22 cellular contexts compared by ENCODE assay signal in genomic region chr7:157117796-157118195, GRCh38. TPM values are rescaled to one million over a fixed set of nuclear protein-coding genes. Genes with fewer than 3 reads are reported as not detected.
DNase-seq lines count a peak whose midpoint lies in the region; ATAC-seq, FAIRE-seq and TF ChIP-seq lines count a peak whose summit lies in the region.
"Had no signal": no experiment of that assay in that cellular context is flagged by ENCODE, and none has a peak within 500 bp of the region (broad histone marks: within the 10 kb centered on the region; RNA-seq: fewer than 3 reads in every experiment).

No MANE protein-coding gene starts in this region.

- TF ChIP-seq POLR2A in K562 (conservative IDR thresholded peaks at IDR 0.05) (no peak), sigmoid colon (IDR thresholded peaks at IDR 0.05) (no peak)

- 16% methylated on average over 2 of the region's 2 CpGs for WGBS in K562 (ENCODE audit: insufficient coverage, low coverage, missing lambda C conversion rate)
- 92 to 95% methylated on average over 2 of the region's 2 CpGs for WGBS in sigmoid colon, 2 donors

- BruUV-seq in K562 (replicated peaks; lab: Mats Ljungman, UMichigan), result no TSS peak

- H3K79me2 ChIP-seq in K562 (ENCODE audit: control insufficient read depth, insufficient read depth, low read length), result no peaks in the 10 kb centered on the region

- H3K4me2 ChIP-seq in K562 (ENCODE audit: insufficient read depth, low read length), result no peak overlapping the region
- H3K4me2 ChIP-seq: BLaER1 had no signal

- H3K4me3 Mint-ChIP-seq in T-helper 17 cell, result no peak overlapping the region
- H3K4me3 Mint-ChIP-seq: B cell; CD4-positive, CD25-positive, alpha-beta regulatory T cell; CD8-positive, alpha-beta T cell; HFFc6 had no signal

- H3K9ac ChIP-seq in K562 (ENCODE audit: insufficient read depth in 1 of 2, low read depth in 2 of 2, low read length in 2 of 2), result no peak overlapping the region
- H3K9ac ChIP-seq: BLaER1 had no signal

- no peak for FAIRE-seq in K562 (lab: Jason Lieb, UNC)
- FAIRE-seq: G401.6, GM12892, H54 had no signal

- peaks cover 17% of the 10 kb centered on the region for H3K27me3 Mint-ChIP-seq in T-helper 17 cell

- intact Hi-C loops in K562 (cut with micrococcal nuclease), result no loop called here
- intact Hi-C loops in sigmoid colon (cut with DNase I), result no loop called here

- H3K9me3 ChIP-seq in K562 (replicated peaks; ENCODE audit: control insufficient read depth, insufficient read depth, low read depth, low read length), result peaks cover 6% of the 10 kb centered on the region; the same call in 1 of the 2 replicates
- no peaks in the 10 kb centered on the region for H3K9me3 ChIP-seq in sigmoid colon
- H3K9me3 ChIP-seq in T-helper 17 cell (ENCODE audit: control insufficient read depth, low read length, poor library complexity, severe bottlenecking), result no peaks in the 10 kb centered on the region

- DNase-seq in NAMALWA (ENCODE audit: low spot score) (peak; percentile 67), K562 (ENCODE audit: extremely low read depth in 1 of 4, low spot score in 3 of 4) (peak in 3 of 4 experiments; percentile 51 to 70 (median 64)), sigmoid colon (peak; percentile 7), T-helper 17 cell (no peak), NCI-H510A (lab: John Stamatoyannopoulos, UW) (no peak)
- DNase-seq: CD4-positive, CD25-positive, alpha-beta regulatory T cell; CD8-positive, alpha-beta T cell; DMS153; DND-41; GOT3; HFFc6 had no signal

- H3K36me3 Mint-ChIP-seq in T-helper 17 cell (ENCODE audit: low read depth), result peaks cover 2% of the 10 kb centered on the region
- H3K36me3 Mint-ChIP-seq: CD8-positive, alpha-beta T cell had no signal

- POLR2A ChIA-PET in K562 (lab: Yijun Ruan, JAX), result interaction anchor here (0.7 to 1.5 kb wide), 4 partner anchors 14 to 396 kb away, joined by 3 to 5 read pairs (median 3); no protein-coding TSS in a partner anchor

- CTCF ChIA-PET in K562 (lab: Yijun Ruan, JAX; ENCODE audit: low intra/inter-chr PET ratio), result no interaction called here

- no peak overlapping the region for H3K27ac Mint-ChIP-seq in T-helper 17 cell
- H3K27ac Mint-ChIP-seq: B cell; CD4-positive, CD25-positive, alpha-beta regulatory T cell; CD8-positive, alpha-beta T cell; HFFc6 had no signal

- in situ Hi-C loops in K562 (cut with MboI), result no loop called here

- TF ChIP-seq EP300 in Ishikawa (IDR thresholded peaks at IDR 0.05; ENCODE audit: borderline replicate concordance) (no peak), K562 (IDR thresholded peaks at IDR 0.05; ENCODE audit: low read length) (no peak), sigmoid colon (IDR thresholded peaks at IDR 0.05) (no peak)

- H3K9me1 ChIP-seq in K562 (ENCODE audit: control insufficient read depth, insufficient read depth, low read length), result no peaks in the 10 kb centered on the region

- no peak overlapping the region for H3K27ac ChIP-seq in K562 (ENCODE audit: extremely low read depth, low read depth, low read length)
- no peak overlapping the region for H3K27ac ChIP-seq in sigmoid colon
- H3K27ac ChIP-seq: BLaER1, C4-2B had no signal

- peak; percentile 43; the same call in 1 of the 3 replicates for ATAC-seq in K562
- ATAC-seq in HG02870 (IDR thresholded peaks at IDR 0.05; ENCODE audit: unreplicated experiment), result no peak
- ATAC-seq in HG03097 (IDR thresholded peaks at IDR 0.05; ENCODE audit: low FRiP score, unreplicated experiment), result no peak
- no peak for ATAC-seq in T-helper 17 cell
- ATAC-seq: CD8-positive, alpha-beta T cell had no signal

- TF ChIP-seq CTCF in K562 (IDR thresholded peaks at IDR 0.05 in 2 of 3, conservative IDR thresholded peaks at IDR 0.05 in 1 of 3; ENCODE audit: insufficient read depth in 2 of 3, low read depth in 1 of 3, low read length in 3 of 3) (no peak), sigmoid colon (IDR thresholded peaks at IDR 0.05) (no peak)

- H3K27me3 ChIP-seq in K562 (ENCODE audit: control insufficient read depth in 2 of 2, insufficient read depth in 2 of 2, low read length in 2 of 2) (peaks cover 5 to 33% of the 10 kb centered on the region in 2 experiments; a peak in 3 of 5 replicates), sigmoid colon (peaks cover 0 to 6% (median 0%) of the 10 kb centered on the region in 3 donors)
- H3K27me3 ChIP-seq: BLaER1 had no signal

- H3K36me3 ChIP-seq in K562 (ENCODE audit: control insufficient read depth, insufficient read depth, low read length) (no peaks in the 10 kb centered on the region), sigmoid colon (no peaks in the 10 kb centered on the region)
- H3K36me3 ChIP-seq: BLaER1, HAP-1 had no signal

- H3K4me3 ChIP-seq in K562 (no peak overlapping the region), sigmoid colon (no peak overlapping the region)
- H3K4me3 ChIP-seq: BLaER1, HAP-1 had no signal

- H3K4me1 ChIP-seq in K562 (replicated peaks in 1 of 2; ENCODE audit: control insufficient read depth in 2 of 2, insufficient read depth in 2 of 2, low read length in 2 of 2) (peaks cover 0 to 5% of the 10 kb centered on the region in 2 experiments; a peak in 1 of 5 replicates), sigmoid colon (no peaks in the 10 kb centered on the region)
- H3K4me1 ChIP-seq: BLaER1, Caco-2, HAP-1 had no signal

- no peak for TF ChIP-seq RAD21 in Ishikawa (IDR thresholded peaks at IDR 0.05; ENCODE audit: low read depth)
- no peak for TF ChIP-seq RAD21 in K562 (CRISPR knock-in tag; conservative IDR thresholded peaks at IDR 0.05 in 1 of 2, IDR thresholded peaks at IDR 0.05 in 1 of 2)

- H4K20me1 ChIP-seq in K562 (replicated peaks; ENCODE audit: control insufficient read depth, insufficient read depth, low read length), result no peaks in the 10 kb centered on the region
- H4K20me1 ChIP-seq: BLaER1 had no signal

- no peak overlapping the region for H2AFZ ChIP-seq in K562 (ENCODE audit: low read depth, low read length)

- H3K4me1 Mint-ChIP-seq in T-helper 17 cell, result peaks cover 2% of the 10 kb centered on the region
- H3K4me1 Mint-ChIP-seq: B cell; CD4-positive, CD25-positive, alpha-beta regulatory T cell had no signal

TF ChIP-seq in Ishikawa, 13 proteins besides CTCF, POLR2A, EP300 and RAD21:
- no peak for TF ChIP-seq FOXM1 (IDR thresholded peaks at IDR 0.05; ENCODE audit: borderline replicate concordance, low read depth)
- TF ChIP-seq, protein P1, sequence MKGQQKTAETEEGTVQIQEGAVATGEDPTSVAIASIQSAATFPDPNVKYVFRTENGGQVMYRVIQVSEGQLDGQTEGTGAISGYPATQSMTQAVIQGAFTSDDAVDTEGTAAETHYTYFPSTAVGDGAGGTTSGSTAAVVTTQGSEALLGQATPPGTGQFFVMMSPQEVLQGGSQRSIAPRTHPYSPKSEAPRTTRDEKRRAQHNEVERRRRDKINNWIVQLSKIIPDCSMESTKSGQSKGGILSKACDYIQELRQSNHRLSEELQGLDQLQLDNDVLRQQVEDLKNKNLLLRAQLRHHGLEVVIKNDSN (IDR thresholded peaks at IDR 0.05), result peak; percentile 71

TF ChIP-seq in K562, 482 proteins besides CTCF, POLR2A, EP300 and RAD21 (continues in another document):
- TF ChIP-seq SETDB1 (IDR thresholded peaks at IDR 0.05; ENCODE audit: low read length) (no peak), KAT7 (CRISPR knock-in tag; IDR thresholded peaks at IDR 0.05; ENCODE audit: borderline replicate concordance) (no peak), HBP1 (CRISPR knock-in tag; IDR thresholded peaks at IDR 0.05) (no peak), ZNF324 (CRISPR knock-in tag; IDR thresholded peaks at IDR 0.05) (0 out of 2 replicates have a peak, but pooled peaks have one; percentile 13), MCM3 (IDR thresholded peaks at IDR 0.05) (no peak), NFYB (IDR thresholded peaks at IDR 0.05; ENCODE audit: extremely low read depth, insufficient read length) (peak; percentile 53), RAD51 (IDR thresholded peaks at IDR 0.05; ENCODE audit: borderline replicate concordance, low read depth) (peak; percentile 68; the same call in 1 of the 2 replicates)
- TF ChIP-seq, protein P2, sequence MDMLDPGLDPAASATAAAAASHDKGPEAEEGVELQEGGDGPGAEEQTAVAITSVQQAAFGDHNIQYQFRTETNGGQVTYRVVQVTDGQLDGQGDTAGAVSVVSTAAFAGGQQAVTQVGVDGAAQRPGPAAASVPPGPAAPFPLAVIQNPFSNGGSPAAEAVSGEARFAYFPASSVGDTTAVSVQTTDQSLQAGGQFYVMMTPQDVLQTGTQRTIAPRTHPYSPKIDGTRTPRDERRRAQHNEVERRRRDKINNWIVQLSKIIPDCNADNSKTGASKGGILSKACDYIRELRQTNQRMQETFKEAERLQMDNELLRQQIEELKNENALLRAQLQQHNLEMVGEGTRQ (CRISPR knock-in tag; IDR thresholded peaks at IDR 0.05), result peak; percentile 74

RNA-seq across cellular contexts. Expression of gene UBE3C, which starts 20.9 kb away (rescaled TPM):
- 288 and 606 TPM in 2 replicates for total RNA-seq in K562 (2011; cell fraction: chromatin; rRNA removed; ENCODE audit: low replicate concordance)
- total RNA-seq in K562 (2011; cell fraction: nucleolus; rRNA removed), result 128 and 147 TPM in 2 replicates
- total RNA-seq in K562 (2011; cell fraction: nucleoplasm; rRNA removed), result 296 and 333 TPM in 2 replicates
- total RNA-seq in K562 (2014; rRNA removed) (75.4 and 80.9 TPM in 2 replicates), K562 (2014; rRNA removed; fragmentation: Illumina TruSeq; extraction: Trizol) (91.7 and 99.0 TPM in 2 replicates), K562 (2015; rRNA removed; fragmentation: Illumina TruSeq; extraction: Trizol) (75.4 and 84.7 TPM in 2 replicates), K562 (2021) (76.0 and 76.4 TPM in 2 replicates), sigmoid colon (10 to 100 TPM; 55.7 to 84.2 (median 70.5) TPM), T-helper 17 cell (10 to 100 TPM; 48.0 to 51.7 TPM)
- polyA plus RNA-seq in K562 (2011; rRNA removed) (45.4 and 81.4 TPM in 2 replicates), K562 (2014; fragmentation: Illumina TruSeq; extraction: Trizol) (59.8 and 66.9 TPM in 2 replicates), K562 (2014; fragmentation: Nextera tagmentation; extraction: Ambion mirVana) (10 to 100 TPM in 1 of 2 experiments, 1 to 10 TPM in 1; 9.6 to 15.3 TPM), K562 (2014; rRNA removed) (58.0 and 61.9 TPM in 2 replicates), sigmoid colon (10 to 100 TPM; 21.0 to 32.6 (median 31.1) TPM)
- 39.7 and 40.3 TPM in 2 replicates for polyA plus RNA-seq in K562 (2011; cell fraction: cytosol; rRNA removed)
- 38.6 and 55.2 TPM in 2 replicates for polyA plus RNA-seq in K562 (2011; cell fraction: nucleus; rRNA removed)
- polyA plus RNA-seq in K562 (2012), result 38.5 and 40.4 TPM in 2 replicates
- 123 and 152 TPM in 2 replicates for polyA minus RNA-seq in K562 (2011; rRNA and poly(A)+ RNA removed)
- 44.5 and 80.8 TPM in 2 replicates for polyA minus RNA-seq in K562 (2011; cell fraction: cytosol; rRNA and poly(A)+ RNA removed)
- polyA minus RNA-seq in K562 (2011; cell fraction: nucleus; rRNA and poly(A)+ RNA removed), result 96.0 and 102 TPM in 2 replicates

Comparison
In these comparisons a context has a peak if more than half of its experiments do, and no peak if none do; other contexts are left out.
1. DNase-seq: peak in NAMALWA (single experiment), K562 (3 of 4) and sigmoid colon (single experiment); none in T-helper 17 cell (0 of 3) and NCI-H510A (single experiment).